Comparison of ENCODE assay signal across 15 cellular contexts in genomic region chr5:62653864-62654575, GRCh38.
DNase-seq lines count a peak whose midpoint lies in the region; ATAC-seq and TF ChIP-seq lines count a peak whose summit lies in the region.
"Had no signal": no experiment of that assay in that cellular context is flagged by ENCODE, and none has a peak within 500 bp of the region (broad histone marks: within the 10 kb centered on the region; RNA-seq: fewer than 3 reads in every experiment).

No MANE protein-coding gene starts in this region.

- no peak for ATAC-seq in activated CD8-positive, alpha-beta T cell treated with anti-CD3 and anti-CD28 coated beads for 36 hours
- ATAC-seq in right lobe of liver, result peak in 3 of 4 donors; percentile 27 to 61 (median 30)

- POLR2A ChIA-PET in activated CD8-positive, alpha-beta T cell treated with anti-CD3 and anti-CD28 coated beads for 36 hours (lab: Charles Lee), result interaction anchor here (1.2 kb wide), 1 partner anchor 106 kb away, joined by 3 read pairs; no protein-coding TSS in a partner anchor

- H3K4me3 ChIP-seq in right lobe of liver (no peak overlapping the region), prostate gland (no peak overlapping the region)

- no peaks in the 10 kb centered on the region for H3K27me3 ChIP-seq in right lobe of liver
- no peaks in the 10 kb centered on the region for H3K27me3 ChIP-seq in prostate gland (replicated peaks; ENCODE audit: insufficient read depth)

- peak overlapping the region; percentile 4 for H3K27ac Mint-ChIP-seq in activated CD8-positive, alpha-beta T cell treated with anti-CD3 and anti-CD28 coated beads for 36 hours

- no peaks in the 10 kb centered on the region for H3K9me3 ChIP-seq in right lobe of liver
- H3K9me3 ChIP-seq in prostate gland, result no peaks in the 10 kb centered on the region

- TF ChIP-seq POLR2A in right lobe of liver (IDR thresholded peaks at IDR 0.05) (no peak), prostate gland (IDR thresholded peaks at IDR 0.05) (no peak)

- 52% methylated on average over 10 of the region's 11 CpGs for WGBS in right lobe of liver (ENCODE audit: insufficient coverage, low coverage, low lambda C conversion rate, missing lambda C conversion rate)
- 89% methylated on average over 11 of the region's 11 CpGs for WGBS in prostate gland

- H3K9me3 Mint-ChIP-seq in activated CD8-positive, alpha-beta T cell treated with anti-CD3 and anti-CD28 coated beads for 36 hours, result peaks cover 6% of the 10 kb centered on the region

- H3K36me3 ChIP-seq in right lobe of liver (no peaks in the 10 kb centered on the region), prostate gland (no peaks in the 10 kb centered on the region)

- H3K4me1 Mint-ChIP-seq in activated CD8-positive, alpha-beta T cell treated with anti-CD3 and anti-CD28 coated beads for 36 hours (ENCODE audit: low read depth), result no peaks in the 10 kb centered on the region

- H3K27ac ChIP-seq in right lobe of liver, result no peak overlapping the region
- no peak overlapping the region for H3K27ac ChIP-seq in prostate gland
- H3K27ac ChIP-seq: C4-2B had no signal

- H3K27me3 Mint-ChIP-seq in activated CD8-positive, alpha-beta T cell treated with anti-CD3 and anti-CD28 coated beads for 36 hours, result no peaks in the 10 kb centered on the region

- DNase-seq in NOMO-1 (lab: John Stamatoyannopoulos, UW; ENCODE audit: unreplicated experiment in 2 of 2) (peak; percentile 46 to 52), NOMO-1 treated with dmso at 0.1 percent for 144 hours (lab: John Stamatoyannopoulos, UW; ENCODE audit: unreplicated experiment) (no peak), Kasumi-1 (lab: John Stamatoyannopoulos, UW) (peak; percentile 63 to 67), right lobe of liver (no peak), GM20000 (ENCODE audit: low spot score) (no peak), prostate gland (ENCODE audit: low spot score) (no peak), kidney tubule cell (ENCODE audit: low spot score) (no peak)
- no peak for DNase-seq in activated CD8-positive, alpha-beta T cell treated with anti-CD3 and anti-CD28 coated beads for 36 hours
- DNase-seq: 8988T, COR-L47, DMS79, GDM1, NCI-H1930, NCI-H2171 treated with DMSO at 0.1 percent for 48 hours had no signal

- no peak overlapping the region for H3K4me3 Mint-ChIP-seq in activated CD8-positive, alpha-beta T cell treated with anti-CD3 and anti-CD28 coated beads for 36 hours

- intact Hi-C loops in activated CD8-positive, alpha-beta T cell treated with anti-CD3 and anti-CD28 coated beads for 36 hours (cut with micrococcal nuclease), result no loop called here
- intact Hi-C loops in right lobe of liver (cut with DNase I) (no loop called here), prostate gland (cut with DNase I) (no loop called here)

- H3K4me1 ChIP-seq in right lobe of liver (no peaks in the 10 kb centered on the region), prostate gland (replicated peaks) (no peaks in the 10 kb centered on the region)

- no peak for TF ChIP-seq CTCF in activated CD8-positive, alpha-beta T cell treated with anti-CD3 and anti-CD28 coated beads for 36 hours (IDR thresholded peaks at IDR 0.05)
- TF ChIP-seq CTCF in right lobe of liver (IDR thresholded peaks at IDR 0.05), result no peak
- no peak for TF ChIP-seq CTCF in GM20000 (IDR thresholded peaks at IDR 0.05; ENCODE audit: extremely low read depth, missing control alignments)
- no peak for TF ChIP-seq CTCF in prostate gland (IDR thresholded peaks at IDR 0.05)

- CTCF ChIA-PET in activated CD8-positive, alpha-beta T cell treated with anti-CD3 and anti-CD28 coated beads for 36 hours (lab: Charles Lee), result no interaction called here

- H3K36me3 Mint-ChIP-seq in activated CD8-positive, alpha-beta T cell treated with anti-CD3 and anti-CD28 coated beads for 36 hours (ENCODE audit: low read depth), result no peaks in the 10 kb centered on the region

Comparison
In these comparisons a context has a peak if more than half of its experiments do, and no peak if none do; other contexts are left out.
1. DNase-seq: peak in NOMO-1 (2 of 2) and Kasumi-1 (2 of 2); none in NOMO-1 treated with dmso at 0.1 percent for 144 hours (single experiment), activated CD8-positive, alpha-beta T cell treated with anti-CD3 and anti-CD28 coated beads for 36 hours (single experiment), right lobe of liver (0 of 3), GM20000 (single experiment), prostate gland (single experiment) and kidney tubule cell (single experiment).